ENCODE assay signal across 17 cellular contexts in genomic region chr6:15521516-15521915, GRCh38.
DNase-seq lines count a peak whose midpoint lies in the region; ATAC-seq, FAIRE-seq and TF ChIP-seq lines count a peak whose summit lies in the region.
"Had no signal": no experiment of that assay in that cellular context is flagged by ENCODE, and none has a peak within 500 bp of the region (broad histone marks: within the 10 kb centered on the region; RNA-seq: fewer than 3 reads in every experiment).

No MANE protein-coding gene starts in this region.

- WGBS in prostate gland, result 44% methylated on average over 5 of the region's 5 CpGs

- H3K27me3 ChIP-seq in prostate gland (replicated peaks; ENCODE audit: insufficient read depth) (no peaks in the 10 kb centered on the region), uterus (no peaks in the 10 kb centered on the region)
- H3K27me3 ChIP-seq: heart right ventricle had no signal

- H3K4me1 Mint-ChIP-seq in activated naive CD8-positive, alpha-beta T cell treated with anti-CD3 and anti-CD28 coated beads for 36 hours, result peaks cover 15% of the 10 kb centered on the region

- H3K9me3 Mint-ChIP-seq in activated naive CD8-positive, alpha-beta T cell treated with anti-CD3 and anti-CD28 coated beads for 36 hours, result no peaks in the 10 kb centered on the region

- H3K36me3 ChIP-seq in kidney (ENCODE audit: control insufficient read depth in 1 of 2, insufficient read depth in 2 of 2, low read length in 2 of 2) (peaks cover 5 to 30% of the 10 kb centered on the region in 2 donors), prostate gland (peaks cover 0 to 7% of the 10 kb centered on the region in 2 donors), uterus (no peaks in the 10 kb centered on the region)

- DNase-seq in activated CD8-positive, alpha-beta memory T cell treated with anti-CD3 and anti-CD28 coated beads, Interleukin-2, amount 50 U/mL, for 48 hours, result peak; percentile 6
- DNase-seq in activated CD8-positive, alpha-beta memory T cell treated with anti-CD3 and anti-CD28 coated beads for 24 hours, result no peak
- no peak for DNase-seq in activated naive CD8-positive, alpha-beta T cell treated with anti-CD3 and anti-CD28 coated beads for 36 hours
- DNase-seq in kidney (no peak), superior temporal gyrus (ENCODE audit: extremely low spot score) (peak; percentile 71), prostate gland (ENCODE audit: low spot score) (no peak), uterus (no peak)
- DNase-seq: activated CD4-positive, alpha-beta T cell treated with anti-CD3 and anti-CD28 coated beads, Interleukin-2, amount 50 U/mL, for 1 hour; heart right ventricle; left colon; naive thymus-derived CD8-positive, alpha-beta T cell; NCI-H510A had no signal

- no peaks in the 10 kb centered on the region for H3K9me3 ChIP-seq in kidney (ENCODE audit: control insufficient read depth in 1 of 2, low read length in 2 of 2)
- no peaks in the 10 kb centered on the region for H3K9me3 ChIP-seq in prostate gland
- no peaks in the 10 kb centered on the region for H3K9me3 ChIP-seq in uterus
- H3K9me3 ChIP-seq: heart right ventricle had no signal

- FAIRE-seq in kidney (lab: Jason Lieb, UNC), result no peak
- FAIRE-seq: bronchial epithelial cell, endometrium, H54 had no signal

- H3K27ac ChIP-seq in kidney (ENCODE audit: low read depth in 2 of 2, low read length in 2 of 2) (peak overlapping the region; percentile 23 to 41), prostate gland (no peak overlapping the region), uterus (no peak overlapping the region)
- H3K27ac ChIP-seq: KMS-11 had no signal

- no peaks in the 10 kb centered on the region for H3K27me3 Mint-ChIP-seq in activated naive CD8-positive, alpha-beta T cell treated with anti-CD3 and anti-CD28 coated beads for 36 hours
- H3K27me3 Mint-ChIP-seq: naive thymus-derived CD8-positive, alpha-beta T cell had no signal

- H3K4me1 ChIP-seq in kidney (ENCODE audit: control insufficient read depth in 1 of 2, insufficient read depth in 1 of 2, low read depth in 1 of 2, low read length in 2 of 2) (peaks cover 26 to 34% of the 10 kb centered on the region in 2 donors), prostate gland (replicated peaks) (no peaks in the 10 kb centered on the region), uterus (no peaks in the 10 kb centered on the region)

- intact Hi-C loops in kidney (cut with DNase I) (no loop called here), prostate gland (cut with DNase I) (no loop called here), uterus (cut with DNase I; ENCODE audit: low total_unique reads) (no loop called here)

- H3K9ac ChIP-seq in kidney (ENCODE audit: low read length in 2 of 2), result peak overlapping the region in 1 of 2 donors; percentile 38
- H3K9ac ChIP-seq: KMS-11 had no signal

- H3K4me3 ChIP-seq in kidney (ENCODE audit: low read length in 2 of 2) (no peak overlapping the region), prostate gland (no peak overlapping the region), uterus (no peak overlapping the region)
- H3K4me3 ChIP-seq: heart right ventricle had no signal

- ATAC-seq in GM21528 (IDR thresholded peaks at IDR 0.05; ENCODE audit: low FRiP score, unreplicated experiment), result no peak
- ATAC-seq: left colon; naive thymus-derived CD8-positive, alpha-beta T cell had no signal

- TF ChIP-seq CTCF in kidney (IDR thresholded peaks at IDR 0.05; ENCODE audit: borderline replicate concordance, extremely low read depth, insufficient read depth), result no peak
- no peak for TF ChIP-seq CTCF in prostate gland (IDR thresholded peaks at IDR 0.05)
- TF ChIP-seq CTCF in uterus (IDR thresholded peaks at IDR 0.05), result no peak

- TF ChIP-seq POLR2A in prostate gland (IDR thresholded peaks at IDR 0.05), result no peak
- no peak for TF ChIP-seq POLR2A in uterus (IDR thresholded peaks at IDR 0.05)

- H3K4me3 Mint-ChIP-seq in activated naive CD8-positive, alpha-beta T cell treated with anti-CD3 and anti-CD28 coated beads for 36 hours, result no peak overlapping the region
- H3K4me3 Mint-ChIP-seq: naive thymus-derived CD8-positive, alpha-beta T cell had no signal

- H3K36me3 Mint-ChIP-seq in activated naive CD8-positive, alpha-beta T cell treated with anti-CD3 and anti-CD28 coated beads for 36 hours, result peaks cover 38% of the 10 kb centered on the region

- peak overlapping the region; percentile 11 for H3K27ac Mint-ChIP-seq in activated naive CD8-positive, alpha-beta T cell treated with anti-CD3 and anti-CD28 coated beads for 36 hours

Comparison
In these comparisons a context has a peak if more than half of its experiments do, and no peak if none do; other contexts are left out.
1. DNase-seq: peak in activated CD8-positive, alpha-beta memory T cell treated with anti-CD3 and anti-CD28 coated beads, Interleukin-2, amount 50 U/mL, for 48 hours (single experiment) and superior temporal gyrus (single experiment); none in activated CD8-positive, alpha-beta memory T cell treated with anti-CD3 and anti-CD28 coated beads for 24 hours (single experiment), activated naive CD8-positive, alpha-beta T cell treated with anti-CD3 and anti-CD28 coated beads for 36 hours (single experiment), kidney (single experiment), prostate gland (single experiment) and uterus (0 of 2).
2. H3K27ac ChIP-seq: peak in kidney (2 of 2); none in prostate gland (0 of 2) and uterus (0 of 2).